Comparison of ENCODE assay signal across 1 cellular context in genomic region chr5:14760548-14761002, GRCh38.
TF ChIP-seq lines count a peak whose summit lies in the region.

No MANE protein-coding gene starts in this region.

TF ChIP-seq in HepG2, 621 proteins besides CTCF, POLR2A, EP300 and RAD21 (continued from another document and continues in another):
- TF ChIP-seq RERE (CRISPR knock-in tag; IDR thresholded peaks at IDR 0.05; ENCODE audit: low read depth) (no peak), PCBP1 (IDR thresholded peaks at IDR 0.05; ENCODE audit: borderline replicate concordance, low read depth, low read length) (no peak), ZNF138 (CRISPR knock-in tag; IDR thresholded peaks at IDR 0.05; ENCODE audit: low read depth) (no peak), ZSCAN29 (CRISPR knock-in tag; conservative IDR thresholded peaks at IDR 0.05) (0 out of 2 replicates have a peak, but pooled peaks have one; percentile 59), EHMT2 (IDR thresholded peaks at IDR 0.05; ENCODE audit: borderline replicate concordance, low read depth, low read length) (peak; percentile 54; the same call in 1 of the 2 replicates), HCFC1 (IDR thresholded peaks at IDR 0.05; ENCODE audit: low read depth, low read length) (no peak), NFIB (CRISPR knock-in tag; IDR thresholded peaks at IDR 0.05; ENCODE audit: borderline replicate concordance) (no peak), PCBP2 (optimal IDR thresholded peaks at IDR 0.05; ENCODE audit: low read depth, low read length, poor library complexity, severe bottlenecking) (no peak), TEAD3 (CRISPR knock-in tag; optimal IDR thresholded peaks at IDR 0.05; ENCODE audit: borderline replicate concordance) (no peak), PAWR (CRISPR knock-in tag; IDR thresholded peaks at IDR 0.05; ENCODE audit: borderline replicate concordance) (no peak), SAFB2 (CRISPR knock-in tag; IDR thresholded peaks at IDR 0.05; ENCODE audit: borderline replicate concordance, low read depth) (no peak), FOXC1 (CRISPR knock-in tag; IDR thresholded peaks at IDR 0.05; ENCODE audit: borderline replicate concordance) (no peak), ZNF44 (CRISPR knock-in tag; IDR thresholded peaks at IDR 0.05) (no peak), MED13 (CRISPR knock-in tag; IDR thresholded peaks at IDR 0.05) (no peak), ZNF296 (CRISPR knock-in tag; conservative IDR thresholded peaks at IDR 0.05) (no peak), ZNF597 (CRISPR knock-in tag; IDR thresholded peaks at IDR 0.05) (no peak), NR2F6 (IDR thresholded peaks at IDR 0.05) (peak; percentile 94), NR2F6 (CRISPR knock-in tag; IDR thresholded peaks at IDR 0.05) (peak; percentile 95), CBX1 (IDR thresholded peaks at IDR 0.05; ENCODE audit: low read depth) (no peak), ZNF800 (CRISPR knock-in tag; IDR thresholded peaks at IDR 0.05) (no peak), MEIS2 (CRISPR knock-in tag; IDR thresholded peaks at IDR 0.05) (no peak), KAT8 (CRISPR knock-in tag; IDR thresholded peaks at IDR 0.05) (no peak), SP4 (CRISPR knock-in tag; IDR thresholded peaks at IDR 0.05) (no peak), RFX5 (IDR thresholded peaks at IDR 0.05; ENCODE audit: low read depth, low read length) (no peak), TFDP2 (CRISPR knock-in tag; IDR thresholded peaks at IDR 0.05) (no peak), HES4 (CRISPR knock-in tag; IDR thresholded peaks at IDR 0.05; ENCODE audit: borderline replicate concordance) (no peak), PHF8 (CRISPR knock-in tag; IDR thresholded peaks at IDR 0.05) (no peak), MZF1 (CRISPR knock-in tag; IDR thresholded peaks at IDR 0.05; ENCODE audit: borderline replicate concordance) (no peak), NR2F1 (CRISPR knock-in tag; IDR thresholded peaks at IDR 0.05) (peak; percentile 94 to 95), RFXAP (CRISPR knock-in tag; IDR thresholded peaks at IDR 0.05; ENCODE audit: borderline replicate concordance) (no peak), SOX5 (CRISPR knock-in tag; IDR thresholded peaks at IDR 0.05; ENCODE audit: borderline replicate concordance) (peak; percentile 59; the same call in 1 of the 2 replicates), NRL (CRISPR knock-in tag; IDR thresholded peaks at IDR 0.05; ENCODE audit: borderline replicate concordance) (no peak), ZNF546 (CRISPR knock-in tag; conservative IDR thresholded peaks at IDR 0.05) (no peak), TARDBP (CRISPR knock-in tag; IDR thresholded peaks at IDR 0.05) (peak; percentile 37; the same call in 1 of the 2 replicates), ATF7-NPFF (CRISPR knock-in tag; IDR thresholded peaks at IDR 0.05; ENCODE audit: low read depth) (no peak), GTF3A (CRISPR knock-in tag; conservative IDR thresholded peaks at IDR 0.05) (no peak), ZHX2 (IDR thresholded peaks at IDR 0.05; ENCODE audit: low read depth) (no peak), ZHX2 (CRISPR knock-in tag; IDR thresholded peaks at IDR 0.05; ENCODE audit: borderline replicate concordance) (no peak), ZNF777 (CRISPR knock-in tag; IDR thresholded peaks at IDR 0.05) (no peak), GMEB1 (CRISPR knock-in tag; IDR thresholded peaks at IDR 0.05; ENCODE audit: borderline replicate concordance) (no peak), AFF4 (CRISPR knock-in tag; IDR thresholded peaks at IDR 0.05) (no peak)
